In the genomic region with DNA sequence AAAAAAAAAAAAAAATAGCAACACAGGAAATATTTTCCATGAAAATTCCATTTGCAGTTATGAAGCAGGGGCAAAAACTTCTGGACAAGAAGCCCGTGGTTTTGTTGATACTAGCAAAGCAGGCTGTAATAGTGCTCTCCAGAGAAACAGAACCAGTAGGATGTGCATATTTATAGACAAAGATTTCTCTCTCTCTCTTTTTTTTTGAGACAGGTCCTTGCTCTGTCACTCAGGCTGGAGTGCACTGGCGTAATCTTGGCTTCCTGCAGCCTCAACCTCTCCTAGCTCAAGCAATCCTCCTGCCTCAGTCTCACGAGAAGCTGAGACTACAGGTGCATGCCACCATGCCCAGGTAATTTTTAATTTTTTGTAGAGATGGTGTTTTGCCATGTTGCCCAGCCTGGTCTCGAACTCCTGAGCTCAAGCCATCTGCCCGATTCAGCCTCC, we compare ENCODE assay signal across 9 cellular contexts.
A peak's percentile ranks its signal among the peaks of the same experiment; 100 is the strongest.
DNase-seq lines count a peak whose midpoint lies in the region; ATAC-seq, FAIRE-seq and TF ChIP-seq lines count a peak whose summit lies in the region.
"Had no signal": no experiment of that assay in that cellular context is flagged by ENCODE, and none has a peak within 500 bp of the region (broad histone marks: within the 10 kb centered on the region; RNA-seq: fewer than 3 reads in every experiment).

No MANE protein-coding gene starts in this region.

- no peak overlapping the region for H2AFZ ChIP-seq in astrocyte (ENCODE audit: low read depth, low read length)

- peak overlapping the region; percentile 65 for H3K9ac ChIP-seq in astrocyte (ENCODE audit: low read length)

- peak overlapping the region; percentile 70 for H3K4me2 ChIP-seq in astrocyte (ENCODE audit: low read length)

- TF ChIP-seq CTCF in astrocyte (IDR thresholded peaks at IDR 0.05; ENCODE audit: insufficient read depth, low read depth, low read length) (no peak), transverse colon (IDR thresholded peaks at IDR 0.05) (no peak)

- peaks cover 28% of the 10 kb centered on the region for H3K4me1 ChIP-seq in astrocyte (ENCODE audit: insufficient read depth, low read length)
- H3K4me1 ChIP-seq in mesodermal cell (ENCODE audit: control insufficient read depth, insufficient read depth, low read length, poor library complexity, severe bottlenecking), result peaks cover 29% of the 10 kb centered on the region
- H3K4me1 ChIP-seq in transverse colon, result peaks cover 24 to 43% (median 34%) of the 10 kb centered on the region in 4 donors

- no peak for FAIRE-seq in astrocyte (lab: Jason Lieb, UNC)
- FAIRE-seq: HTR-8/SVneo had no signal

- H3K27me3 Mint-ChIP-seq in activated T-cell treated with anti-CD3 and anti-CD28 coated beads, Interleukin-2, amount 50 U/mL, for 72 hours (ENCODE audit: low read depth), result no peaks in the 10 kb centered on the region
- H3K27me3 Mint-ChIP-seq in astrocyte (ENCODE audit: low read depth, unreplicated experiment), result no peaks in the 10 kb centered on the region

- 93 to 96% methylated on average over 2 to 3 of the region's 5 CpGs for WGBS in mesodermal cell (ENCODE audit: insufficient coverage in 2 of 2), 2 experiments
- 62 to 69% methylated on average over 3 to 5 of the region's 5 CpGs for WGBS in transverse colon (ENCODE audit: low coverage in 1 of 2), 2 donors

- H3K36me3 ChIP-seq in astrocyte (ENCODE audit: insufficient read depth, low read length), result no peaks in the 10 kb centered on the region
- no peaks in the 10 kb centered on the region for H3K36me3 ChIP-seq in mesodermal cell (ENCODE audit: control insufficient read depth, insufficient read depth, low read length)
- H3K36me3 ChIP-seq in transverse colon, result no peaks in the 10 kb centered on the region

- H3K4me3 Mint-ChIP-seq in activated T-cell treated with anti-CD3 and anti-CD28 coated beads, Interleukin-2, amount 50 U/mL, for 72 hours, result peak overlapping the region; percentile 74 to 91
- H3K4me3 Mint-ChIP-seq in astrocyte (ENCODE audit: unreplicated experiment), result no peak overlapping the region

- no peak for ATAC-seq in activated T-cell treated with anti-CD3 and anti-CD28 coated beads, Interleukin-2, amount 50 U/mL, for 72 hours (replicated peaks in 1 of 2)
- no peak for ATAC-seq in HG03571 (IDR thresholded peaks at IDR 0.05; ENCODE audit: unreplicated experiment)
- ATAC-seq in HG02642 (IDR thresholded peaks at IDR 0.05; ENCODE audit: poor library complexity, unreplicated experiment), result no peak

- H3K4me1 Mint-ChIP-seq in activated T-cell treated with anti-CD3 and anti-CD28 coated beads, Interleukin-2, amount 50 U/mL, for 72 hours (ENCODE audit: low read depth), result peaks cover 72% of the 10 kb centered on the region
- H3K4me1 Mint-ChIP-seq in astrocyte (ENCODE audit: low read depth, unreplicated experiment), result peaks cover 26% of the 10 kb centered on the region

- H3K9me3 Mint-ChIP-seq in activated T-cell treated with anti-CD3 and anti-CD28 coated beads, Interleukin-2, amount 50 U/mL, for 72 hours, result no peaks in the 10 kb centered on the region
- H3K9me3 Mint-ChIP-seq in astrocyte (ENCODE audit: unreplicated experiment), result no peaks in the 10 kb centered on the region

- intact Hi-C loops in transverse colon (cut with DNase I; ENCODE audit: low total_unique reads), result no loop called here

- no peak for TF ChIP-seq POLR2A in transverse colon (IDR thresholded peaks at IDR 0.05)

- TF ChIP-seq EP300 in transverse colon (IDR thresholded peaks at IDR 0.05; ENCODE audit: low read depth), result no peak

- no peaks in the 10 kb centered on the region for H4K20me1 ChIP-seq in astrocyte (ENCODE audit: insufficient read depth, low read length)

- H3K4me3 ChIP-seq in astrocyte (ENCODE audit: insufficient read depth, low read depth, low read length), result no peak overlapping the region
- H3K4me3 ChIP-seq in mesodermal cell (ENCODE audit: extremely low read depth, insufficient read depth, low read length, poor library complexity, severe bottlenecking), result no peak overlapping the region
- no peak overlapping the region for H3K4me3 ChIP-seq in transverse colon

- H3K9me3 ChIP-seq in astrocyte (ENCODE audit: insufficient read depth, low read depth, low read length) (no peaks in the 10 kb centered on the region), mesodermal cell (ENCODE audit: control insufficient read depth, low read length) (no peaks in the 10 kb centered on the region), transverse colon (no peaks in the 10 kb centered on the region)

- H3K79me2 ChIP-seq in astrocyte (ENCODE audit: insufficient read depth, low read length), result no peaks in the 10 kb centered on the region

- peak overlapping the region; percentile 78 for H3K27ac ChIP-seq in astrocyte (ENCODE audit: low read depth, low read length)
- H3K27ac ChIP-seq in mesodermal cell (ENCODE audit: low read depth, low read length, severe bottlenecking), result peak overlapping the region; percentile 97
- peak overlapping the region; percentile 90 to 96 (median 94) for H3K27ac ChIP-seq in transverse colon

- in situ Hi-C loops in transverse colon (cut with MboI; ENCODE audit: low pct_ligation_motif_present in 1 of 4, low pct_unique_long_range_greater_than_20kb in 1 of 4, low sequenced_read_pairs in 3 of 4), result no loop called here

- no peaks in the 10 kb centered on the region for H3K27me3 ChIP-seq in astrocyte (ENCODE audit: insufficient read depth, low read length)
- H3K27me3 ChIP-seq in transverse colon, result no peaks in the 10 kb centered on the region

- H3K27ac Mint-ChIP-seq in activated T-cell treated with anti-CD3 and anti-CD28 coated beads, Interleukin-2, amount 50 U/mL, for 72 hours, result peak overlapping the region; percentile 98
- peak overlapping the region; percentile 96 for H3K27ac Mint-ChIP-seq in astrocyte (ENCODE audit: unreplicated experiment)

- DNase-seq in activated T-cell treated with anti-CD3 and anti-CD28 coated beads, Interleukin-2, amount 50 U/mL, for 72 hours, result no peak
- no peak for DNase-seq in activated T-cell treated with anti-CD3 and anti-CD28 coated beads, Interleukin-2, amount 50 U/mL, for 48 hours
- DNase-seq in astrocyte (ENCODE audit: low read depth) (peak; percentile 63), transverse colon (no peak)
- no peak for DNase-seq in NK-92 treated with Interleukin-12 subunit alpha and Interleukin-12 subunit beta, amount 100 ng/mL, for 24 hours (lab: John Stamatoyannopoulos, UW)

- no peaks in the 10 kb centered on the region for H3K36me3 Mint-ChIP-seq in activated T-cell treated with anti-CD3 and anti-CD28 coated beads, Interleukin-2, amount 50 U/mL, for 72 hours (ENCODE audit: insufficient read depth in 2 of 2)
- no peaks in the 10 kb centered on the region for H3K36me3 Mint-ChIP-seq in astrocyte (ENCODE audit: low read depth, unreplicated experiment)
